Comparison of ENCODE assay signal across 8 cellular contexts in genomic region chr1:20660363-20661234, GRCh38. TPM values are rescaled to one million over a fixed set of nuclear protein-coding genes. Genes with fewer than 3 reads are reported as not detected.
A peak's percentile ranks its signal among the peaks of the same experiment; 100 is the strongest.
DNase-seq lines count a peak whose midpoint lies in the region; ATAC-seq and TF ChIP-seq lines count a peak whose summit lies in the region.

No MANE protein-coding gene starts in this region.

- peaks cover 11% of the 10 kb centered on the region for H3K4me1 ChIP-seq in hepatocyte (ENCODE audit: insufficient read depth)

- no peaks in the 10 kb centered on the region for H3K27me3 ChIP-seq in hepatocyte

- no peaks in the 10 kb centered on the region for H3K9me2 ChIP-seq in hepatocyte (replicated peaks; ENCODE audit: insufficient read depth)

- H2AFZ ChIP-seq in hepatocyte = peak overlapping the region; percentile 59

- H3K79me2 ChIP-seq in hepatocyte = peaks cover 47% of the 10 kb centered on the region

- no peaks in the 10 kb centered on the region for H3K27me3 Mint-ChIP-seq in activated T-helper 1 cell treated with anti-CD3 and anti-CD28 coated beads, Interleukin-12 subunit alpha, Interleukin-12 subunit beta, Interleukin-2, Interleukin-4 antibody, amounts not matched to agents 30 ng/mL and 10 ng/mL and 1 ng/mL, durations not matched to agents 14 hours and 24 hours and 36 hours (ENCODE audit: insufficient read depth)

- ATAC-seq in HG03045 (IDR thresholded peaks at IDR 0.05; ENCODE audit: unreplicated experiment) = peak; percentile 3

- H3K27ac ChIP-seq in hepatocyte = peak overlapping the region; percentile 4

- WGBS in hepatocyte (ENCODE audit: low lambda C conversion rate, missing lambda C conversion rate) = 5% methylated on average over 28 of the region's 28 CpGs

- peak; percentile 16 for DNase-seq in ELR (ENCODE audit: low read depth)
- DNase-seq in activated T-helper 1 cell treated with anti-CD3 and anti-CD28 coated beads, Interleukin-12 subunit alpha, Interleukin-12 subunit beta, Interleukin-2, Interleukin-4 antibody, amounts not matched to agents 30 ng/mL and 10 ng/mL and 1 ng/mL, durations not matched to agents 14 hours and 24 hours and 36 hours (ENCODE audit: low spot score) = peak; percentile 6
- DNase-seq in hepatocyte (ENCODE audit: low spot score) = no peak
- DNase-seq in stimulated activated CD4-positive, alpha-beta T cell treated with anti-CD3 and anti-CD28 coated beads, Interleukin-4, amount 100 ng/mL, for 4 hours = peak; percentile 4 to 7
- no peak for DNase-seq in SK-N-DZ (ENCODE audit: low spot score)
- no peak for DNase-seq in MV-4-11 (lab: John Stamatoyannopoulos, UW)
- no peak for DNase-seq in NCI-H526 treated with DMSO at 0.1 percent for 48 hours (lab: John Stamatoyannopoulos, UW)

- peak overlapping the region; percentile 97 for H3K4me3 Mint-ChIP-seq in activated T-helper 1 cell treated with anti-CD3 and anti-CD28 coated beads, Interleukin-12 subunit alpha, Interleukin-12 subunit beta, Interleukin-2, Interleukin-4 antibody, amounts not matched to agents 30 ng/mL and 10 ng/mL and 1 ng/mL, durations not matched to agents 14 hours and 24 hours and 36 hours

- peaks cover 47% of the 10 kb centered on the region for H3K4me1 Mint-ChIP-seq in activated T-helper 1 cell treated with anti-CD3 and anti-CD28 coated beads, Interleukin-12 subunit alpha, Interleukin-12 subunit beta, Interleukin-2, Interleukin-4 antibody, amounts not matched to agents 30 ng/mL and 10 ng/mL and 1 ng/mL, durations not matched to agents 14 hours and 24 hours and 36 hours (ENCODE audit: low read depth)

- no peaks in the 10 kb centered on the region for H3K9me3 Mint-ChIP-seq in activated T-helper 1 cell treated with anti-CD3 and anti-CD28 coated beads, Interleukin-12 subunit alpha, Interleukin-12 subunit beta, Interleukin-2, Interleukin-4 antibody, amounts not matched to agents 30 ng/mL and 10 ng/mL and 1 ng/mL, durations not matched to agents 14 hours and 24 hours and 36 hours

- peaks cover 34% of the 10 kb centered on the region for H3K36me3 Mint-ChIP-seq in activated T-helper 1 cell treated with anti-CD3 and anti-CD28 coated beads, Interleukin-12 subunit alpha, Interleukin-12 subunit beta, Interleukin-2, Interleukin-4 antibody, amounts not matched to agents 30 ng/mL and 10 ng/mL and 1 ng/mL, durations not matched to agents 14 hours and 24 hours and 36 hours (ENCODE audit: low read depth)

- H3K9me3 ChIP-seq in hepatocyte (ENCODE audit: low read depth) = no peaks in the 10 kb centered on the region

- peaks cover 8% of the 10 kb centered on the region for H4K20me1 ChIP-seq in hepatocyte (ENCODE audit: insufficient read depth, poor library complexity, severe bottlenecking)

- TF ChIP-seq CTCF in hepatocyte (IDR thresholded peaks at IDR 0.05; ENCODE audit: poor library complexity) = no peak

- intact Hi-C loops in activated T-helper 1 cell treated with anti-CD3 and anti-CD28 coated beads, Interleukin-12 subunit alpha, Interleukin-12 subunit beta, Interleukin-2, Interleukin-4 antibody, amounts not matched to agents 30 ng/mL and 10 ng/mL and 1 ng/mL, durations not matched to agents 14 hours and 24 hours and 36 hours (cut with micrococcal nuclease) = loop anchor here (1.0 to 10.0 kb wide), 9 partner anchors 20 to 1794 kb away; partner anchors contain the start of genes MUL1, OTUD3, PINK1 and SH2D5

- no peaks in the 10 kb centered on the region for H3K36me3 ChIP-seq in hepatocyte (replicated peaks; ENCODE audit: insufficient read depth, low read depth)

- H3K27ac Mint-ChIP-seq in activated T-helper 1 cell treated with anti-CD3 and anti-CD28 coated beads, Interleukin-12 subunit alpha, Interleukin-12 subunit beta, Interleukin-2, Interleukin-4 antibody, amounts not matched to agents 30 ng/mL and 10 ng/mL and 1 ng/mL, durations not matched to agents 14 hours and 24 hours and 36 hours = peak overlapping the region; percentile 97

- H3K4me2 ChIP-seq in hepatocyte = peak overlapping the region; percentile 94

- peak overlapping the region; percentile 41 for H3K4me3 ChIP-seq in hepatocyte

RNA-seq across cellular contexts. Expression of gene DDOST, which starts 0.6 kb away (rescaled TPM):
- total RNA-seq in activated T-helper 1 cell treated with anti-CD3 and anti-CD28 coated beads, Interleukin-12 subunit alpha, Interleukin-12 subunit beta, Interleukin-2, Interleukin-4 antibody, amounts not matched to agents 30 ng/mL and 10 ng/mL and 1 ng/mL, durations not matched to agents 14 hours and 24 hours and 36 hours = 167 and 174 TPM in 2 replicates
- 320 and 326 TPM in 2 replicates for total RNA-seq in hepatocyte
- 393 and 405 TPM in 2 replicates for polyA plus RNA-seq in hepatocyte
- 200 and 212 TPM in 2 replicates for polyA plus RNA-seq in SK-N-DZ (2014; cell fraction: cytosol; rRNA removed)
- 44.0 and 54.7 TPM in 2 replicates for polyA plus RNA-seq in SK-N-DZ (2014; cell fraction: nucleus; rRNA removed)

RNA-seq across cellular contexts. Expression of gene PINK1, which starts 27.3 kb away (rescaled TPM):
- total RNA-seq in activated T-helper 1 cell treated with anti-CD3 and anti-CD28 coated beads, Interleukin-12 subunit alpha, Interleukin-12 subunit beta, Interleukin-2, Interleukin-4 antibody, amounts not matched to agents 30 ng/mL and 10 ng/mL and 1 ng/mL, durations not matched to agents 14 hours and 24 hours and 36 hours = 2.6 and 3.3 TPM in 2 replicates
- 60.5 and 73.2 TPM in 2 replicates for total RNA-seq in hepatocyte
- 84.1 and 96.4 TPM in 2 replicates for polyA plus RNA-seq in hepatocyte
- polyA plus RNA-seq in SK-N-DZ (2014; cell fraction: cytosol; rRNA removed) = 12.8 and 18.5 TPM in 2 replicates
- 12.9 and 17.2 TPM in 2 replicates for polyA plus RNA-seq in SK-N-DZ (2014; cell fraction: nucleus; rRNA removed)

RNA-seq across cellular contexts. Expression of gene KIF17, which starts 57.2 kb away (rescaled TPM):
- total RNA-seq in activated T-helper 1 cell treated with anti-CD3 and anti-CD28 coated beads, Interleukin-12 subunit alpha, Interleukin-12 subunit beta, Interleukin-2, Interleukin-4 antibody, amounts not matched to agents 30 ng/mL and 10 ng/mL and 1 ng/mL, durations not matched to agents 14 hours and 24 hours and 36 hours = not detected in 2 replicates
- total RNA-seq in hepatocyte = 0.23 and 0.36 TPM in 2 replicates
- polyA plus RNA-seq in hepatocyte = 0.05 and 0.28 TPM in 2 replicates
- polyA plus RNA-seq in SK-N-DZ (2014; cell fraction: cytosol; rRNA removed) = 2.3 and 3.8 TPM in 2 replicates
- 6.4 and 8.6 TPM in 2 replicates for polyA plus RNA-seq in SK-N-DZ (2014; cell fraction: nucleus; rRNA removed)

Comparison
In these comparisons a context has a peak if more than half of its experiments do, and no peak if none do; other contexts are left out.
1. DNase-seq: peak in ELR (single experiment), activated T-helper 1 cell treated with anti-CD3 and anti-CD28 coated beads, Interleukin-12 subunit alpha, Interleukin-12 subunit beta, Interleukin-2, Interleukin-4 antibody, amounts not matched to agents 30 ng/mL and 10 ng/mL and 1 ng/mL, durations not matched to agents 14 hours and 24 hours and 36 hours (single experiment) and stimulated activated CD4-positive, alpha-beta T cell treated with anti-CD3 and anti-CD28 coated beads, Interleukin-4, amount 100 ng/mL, for 4 hours (2 of 2); none in hepatocyte (single experiment), SK-N-DZ (single experiment), MV-4-11 (single experiment) and NCI-H526 treated with DMSO at 0.1 percent for 48 hours (single experiment).
2. RNA of gene PINK1, which starts 27.3 kb away (total RNA-seq): 60.5 to 73.2 TPM in hepatocyte; 2.6 to 3.3 TPM in activated T-helper 1 cell treated with anti-CD3 and anti-CD28 coated beads, Interleukin-12 subunit alpha, Interleukin-12 subunit beta, Interleukin-2, Interleukin-4 antibody, amounts not matched to agents 30 ng/mL and 10 ng/mL and 1 ng/mL, durations not matched to agents 14 hours and 24 hours and 36 hours; every median in the first group is over 10 times any median in the second.